26 cellular contexts compared by ENCODE assay signal in the genomic region with DNA sequence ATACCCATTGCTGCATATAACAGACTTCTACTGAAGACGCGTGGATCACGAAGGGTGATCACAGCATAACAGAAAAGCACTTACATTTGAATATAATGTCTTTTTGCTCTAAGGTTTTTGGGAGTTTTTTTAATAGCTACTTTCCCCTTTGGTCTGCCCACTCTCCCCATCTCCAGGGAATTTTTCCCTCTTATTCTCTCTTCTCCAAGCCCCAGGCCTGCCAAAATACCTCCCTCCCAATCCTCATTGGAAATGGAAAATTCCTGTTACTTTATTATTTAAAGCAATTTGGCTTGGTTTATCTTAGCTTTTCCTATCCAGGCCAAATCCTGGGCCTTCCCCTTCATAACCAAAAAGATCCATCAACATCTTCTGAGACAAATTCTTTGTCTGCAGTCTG. TPM values are rescaled to one million over a fixed set of nuclear protein-coding genes. Genes with fewer than 3 reads are reported as not detected.
A peak's percentile ranks its signal among the peaks of the same experiment; 100 is the strongest.
DNase-seq lines count a peak whose midpoint lies in the region; TF ChIP-seq lines count a peak whose summit lies in the region.
"Had no signal": no experiment of that assay in that cellular context is flagged by ENCODE, and none has a peak within 500 bp of the region (broad histone marks: within the 10 kb centered on the region; RNA-seq: fewer than 3 reads in every experiment).

No MANE protein-coding gene starts in this region.

- H3K9ac ChIP-seq in KMS-11 (no peak overlapping the region), parathyroid adenoma (no peak overlapping the region)

- peaks cover 0 to 4% of the 10 kb centered on the region in 2 donors for H3K27me3 Mint-ChIP-seq in CD4-positive, alpha-beta memory T cell
- H3K27me3 Mint-ChIP-seq: activated CD4-positive, alpha-beta memory T cell treated with anti-CD3 and anti-CD28 coated beads for 36 hours; dendritic cell treated with granulocyte-macrophage colony-stimulating factor and Interleukin-4, amounts not matched to agents 40 ng/mL and 50 ng/mL, for 4 days had no signal

- H3K79me2 ChIP-seq in KMS-11 (ENCODE audit: insufficient read depth, low read depth) (no peaks in the 10 kb centered on the region), parathyroid adenoma (no peaks in the 10 kb centered on the region)

- no peak for TF ChIP-seq POLR2A in thyroid gland (IDR thresholded peaks at IDR 0.05)

- H3K9me3 ChIP-seq in parathyroid adenoma (ENCODE audit: control insufficient read depth, low read length) (no peaks in the 10 kb centered on the region), thyroid gland (no peaks in the 10 kb centered on the region)
- H3K9me3 ChIP-seq in CD4-positive, alpha-beta memory T cell (ENCODE audit: control insufficient read depth in 1 of 2, low read length in 2 of 2), result no peaks in the 10 kb centered on the region

- no peaks in the 10 kb centered on the region for H3K36me3 Mint-ChIP-seq in CD4-positive, alpha-beta memory T cell
- H3K36me3 Mint-ChIP-seq: activated CD4-positive, alpha-beta memory T cell treated with anti-CD3 and anti-CD28 coated beads for 36 hours; activated naive CD4-positive, alpha-beta T cell treated with anti-CD3 and anti-CD28 coated beads, Interleukin-2, amount 10 ng/mL, durations not matched to agents 7 days and 5 days; natural killer cell; stimulated activated effector memory CD8-positive, alpha-beta T cell treated with anti-CD3 and anti-CD28 coated beads, Interleukin-12 subunit alpha, Interleukin-12 subunit beta, amount 100 ng/mL, for 72 hours had no signal

- TF ChIP-seq CTCF in KMS-11 (conservative IDR thresholded peaks at IDR 0.05; ENCODE audit: low read depth, low read length), result no peak
- no peak for TF ChIP-seq CTCF in coronary artery (IDR thresholded peaks at IDR 0.05)
- TF ChIP-seq CTCF in parathyroid adenoma (IDR thresholded peaks at IDR 0.05), result no peak
- TF ChIP-seq CTCF in thyroid gland (IDR thresholded peaks at IDR 0.05), result no peak

- no peak overlapping the region for H3K4me3 Mint-ChIP-seq in CD4-positive, alpha-beta memory T cell
- H3K4me3 Mint-ChIP-seq: activated CD4-positive, alpha-beta memory T cell treated with anti-CD3 and anti-CD28 coated beads for 36 hours; activated naive CD4-positive, alpha-beta T cell treated with anti-CD3 and anti-CD28 coated beads, Interleukin-2, amount 10 ng/mL, durations not matched to agents 7 days and 5 days; dendritic cell treated with granulocyte-macrophage colony-stimulating factor and Interleukin-4, amounts not matched to agents 40 ng/mL and 50 ng/mL, for 4 days; endodermal cell; natural killer cell; stimulated activated effector memory CD8-positive, alpha-beta T cell treated with anti-CD3 and anti-CD28 coated beads, Interleukin-12 subunit alpha, Interleukin-12 subunit beta, amount 100 ng/mL, for 72 hours; T-helper 17 cell had no signal

- H3K4me3 ChIP-seq in KMS-11 (IDR thresholded peaks at IDR 0.05; ENCODE audit: insufficient read depth, low read depth, low read length) (no peak overlapping the region), coronary artery (no peak overlapping the region), parathyroid adenoma (ENCODE audit: low read depth, low read length) (no peak overlapping the region), thyroid gland (replicated peaks in 1 of 3) (no peak overlapping the region)
- H3K4me3 ChIP-seq in CD4-positive, alpha-beta memory T cell (ENCODE audit: low read length in 2 of 2), result no peak overlapping the region
- H3K4me3 ChIP-seq: cardiac muscle cell, SK-N-MC had no signal

- no peak for DNase-seq in coronary artery (ENCODE audit: low spot score)
- DNase-seq in thyroid gland, result no peak
- DNase-seq in GF-D8 (lab: John Stamatoyannopoulos, UW), result no peak
- DNase-seq in KBM-7, result no peak
- DNase-seq in CD4-positive, alpha-beta memory T cell, result no peak
- DNase-seq: activated CD4-positive, alpha-beta memory T cell treated with anti-CD3 and anti-CD28 coated beads for 36 hours; activated CD4-positive, CD25-positive, alpha-beta regulatory T cell treated with anti-CD3 and anti-CD28 coated beads, Interleukin-2, amount 50 U/mL, for 72 hours; activated CD8-positive, alpha-beta memory T cell treated with anti-CD3 and anti-CD28 coated beads, Interleukin-2, amount 50 U/mL, for 4 hours; activated naive CD4-positive, alpha-beta T cell treated with anti-CD3 and anti-CD28 coated beads, Interleukin-2, amount 10 ng/mL, durations not matched to agents 7 days and 5 days; C1 segment of cervical spinal cord; DND-41; endodermal cell; midbrain; natural killer cell; NCI-H1436 treated with DMSO at 0.1 percent for 48 hours; NCI-H774; retina; stimulated activated CD4-positive, alpha-beta T cell treated with anti-CD3 and anti-CD28 coated beads, Interleukin-12 subunit alpha, Interleukin-12 subunit beta, amount 100 ng/mL, for 4 hours; stimulated activated CD4-positive, alpha-beta T cell treated with anti-CD3 and anti-CD28 coated beads, Interleukin-4, amount 100 ng/mL, for 1 hour; T-helper 17 cell had no signal

- H2AFZ ChIP-seq in KMS-11 (ENCODE audit: low read depth) (no peak overlapping the region), parathyroid adenoma (peak overlapping the region; percentile 10)

- H3K27me3 ChIP-seq in KMS-11 (ENCODE audit: insufficient read depth, low read depth), result no peaks in the 10 kb centered on the region
- H3K27me3 ChIP-seq in parathyroid adenoma (ENCODE audit: control insufficient read depth, insufficient read depth, low read length), result no peaks in the 10 kb centered on the region
- H3K27me3 ChIP-seq in thyroid gland, result no peaks in the 10 kb centered on the region
- H3K27me3 ChIP-seq in CD4-positive, alpha-beta memory T cell (ENCODE audit: insufficient read depth, low read length), result no peaks in the 10 kb centered on the region
- H3K27me3 ChIP-seq: cardiac muscle cell had no signal

- POLR2A ChIA-PET in CD4-positive, alpha-beta memory T cell (lab: Charles Lee; ENCODE audit: partially characterized antibody), result interaction anchor here (3.3 kb wide), 1 partner anchor 79 kb away, joined by 9 read pairs; no protein-coding TSS in a partner anchor

- peak overlapping the region in 1 of 7 donors; percentile 17 for H3K27ac Mint-ChIP-seq in CD4-positive, alpha-beta memory T cell
- H3K27ac Mint-ChIP-seq: activated CD4-positive, alpha-beta memory T cell treated with anti-CD3 and anti-CD28 coated beads for 36 hours; activated naive CD4-positive, alpha-beta T cell treated with anti-CD3 and anti-CD28 coated beads, Interleukin-2, amount 10 ng/mL, durations not matched to agents 7 days and 5 days; dendritic cell treated with granulocyte-macrophage colony-stimulating factor and Interleukin-4, amounts not matched to agents 40 ng/mL and 50 ng/mL, for 4 days; endodermal cell; natural killer cell; stimulated activated effector memory CD8-positive, alpha-beta T cell treated with anti-CD3 and anti-CD28 coated beads, Interleukin-12 subunit alpha, Interleukin-12 subunit beta, amount 100 ng/mL, for 72 hours; T-helper 17 cell had no signal

- H3K36me3 ChIP-seq in KMS-11 (ENCODE audit: insufficient read depth) (no peaks in the 10 kb centered on the region), parathyroid adenoma (ENCODE audit: control insufficient read depth, insufficient read depth, low read length) (no peaks in the 10 kb centered on the region), thyroid gland (no peaks in the 10 kb centered on the region)
- no peaks in the 10 kb centered on the region for H3K36me3 ChIP-seq in CD4-positive, alpha-beta memory T cell (ENCODE audit: insufficient read depth, low read length)
- H3K36me3 ChIP-seq: cardiac muscle cell had no signal

- peaks cover 2 to 7% (median 3%) of the 10 kb centered on the region in 4 donors for H3K4me1 Mint-ChIP-seq in CD4-positive, alpha-beta memory T cell
- H3K4me1 Mint-ChIP-seq: endodermal cell, natural killer cell had no signal

- intact Hi-C loops in thyroid gland (cut with DNase I), result no loop called here
- intact Hi-C loops in CD4-positive, alpha-beta memory T cell (cut with micrococcal nuclease), result no loop called here

- CTCF ChIA-PET in CD4-positive, alpha-beta memory T cell (lab: Charles Lee; ENCODE audit: partially characterized antibody), result interaction anchor here (1.2 kb wide), 1 partner anchor 60 kb away, joined by 3 read pairs; no protein-coding TSS in a partner anchor

- H3K4me2 ChIP-seq in KMS-11 (peak overlapping the region; percentile 46; the same call in 1 of the 2 replicates), parathyroid adenoma (ENCODE audit: low read length) (no peak overlapping the region)

- no peaks in the 10 kb centered on the region for H4K20me1 ChIP-seq in KMS-11 (ENCODE audit: insufficient read depth)

- H3K4me1 ChIP-seq in KMS-11 (ENCODE audit: low read depth, poor library complexity, severe bottlenecking), result peaks cover 30% of the 10 kb centered on the region
- no peaks in the 10 kb centered on the region for H3K4me1 ChIP-seq in parathyroid adenoma
- peaks cover 1 to 3% of the 10 kb centered on the region in 2 donors for H3K4me1 ChIP-seq in thyroid gland
- H3K4me1 ChIP-seq in CD4-positive, alpha-beta memory T cell (ENCODE audit: insufficient read depth, low read length), result peaks cover 1% of the 10 kb centered on the region

- in situ Hi-C loops in KBM-7 (cut with MboI; ENCODE audit: low pct_unique_long_range_greater_than_20kb, low sequenced_read_pairs), result no loop called here

- WGBS in thyroid gland, 2 donors, result 85 to 92% methylated on average over 3 of the region's 3 CpGs

- H3K27ac ChIP-seq in KMS-11, result no peak overlapping the region; the same call in 1 of the 2 replicates
- peak overlapping the region; percentile 79 to 84 for H3K27ac ChIP-seq in coronary artery
- no peak overlapping the region for H3K27ac ChIP-seq in parathyroid adenoma
- peak overlapping the region; percentile 4 to 39 (median 27) for H3K27ac ChIP-seq in thyroid gland
- H3K27ac ChIP-seq in CD4-positive, alpha-beta memory T cell (ENCODE audit: low read depth, low read length), result no peak overlapping the region
- H3K27ac ChIP-seq: cardiac muscle cell, SK-N-MC had no signal

- peaks cover 0 to 2% (median 0%) of the 10 kb centered on the region in 8 donors for H3K9me3 Mint-ChIP-seq in CD4-positive, alpha-beta memory T cell
- H3K9me3 Mint-ChIP-seq: activated CD4-positive, alpha-beta memory T cell treated with anti-CD3 and anti-CD28 coated beads for 36 hours; activated naive CD4-positive, alpha-beta T cell treated with anti-CD3 and anti-CD28 coated beads, Interleukin-2, amount 10 ng/mL, durations not matched to agents 7 days and 5 days; dendritic cell treated with granulocyte-macrophage colony-stimulating factor and Interleukin-4, amounts not matched to agents 40 ng/mL and 50 ng/mL, for 4 days; natural killer cell; stimulated activated effector memory CD8-positive, alpha-beta T cell treated with anti-CD3 and anti-CD28 coated beads, Interleukin-12 subunit alpha, Interleukin-12 subunit beta, amount 100 ng/mL, for 72 hours had no signal

RNA-seq across cellular contexts. Expression of gene SSBP2, which starts 22.3 kb away (rescaled TPM):
- total RNA-seq in thyroid gland, result 10 to 100 TPM; 38.6 to 58.5 (median 51.8) TPM
- 10 to 100 TPM; 54.4 to 63.3 TPM for total RNA-seq in CD4-positive, alpha-beta memory T cell
- 10 to 100 TPM; 46.4 to 91.7 TPM for polyA plus RNA-seq in CD4-positive, alpha-beta memory T cell

Comparison
In these comparisons a context has a peak if more than half of its experiments do, and no peak if none do; other contexts are left out.
1. H3K27ac ChIP-seq: peak in coronary artery (2 of 2) and thyroid gland (3 of 3); none in KMS-11 (single experiment), parathyroid adenoma (single experiment) and CD4-positive, alpha-beta memory T cell (single experiment).